ENCODE assay signal across 13 cellular contexts in genomic region chr10:44016589-44017482, GRCh38.
DNase-seq lines count a peak whose midpoint lies in the region; ATAC-seq and TF ChIP-seq lines count a peak whose summit lies in the region.
"Had no signal": no experiment of that assay in that cellular context is flagged by ENCODE, and none has a peak within 500 bp of the region (broad histone marks: within the 10 kb centered on the region; RNA-seq: fewer than 3 reads in every experiment).

No MANE protein-coding gene starts in this region.

- H3K36me3 ChIP-seq in esophagus muscularis mucosa = no peaks in the 10 kb centered on the region
- no peaks in the 10 kb centered on the region for H3K36me3 ChIP-seq in mucosa of descending colon (ENCODE audit: low read depth)
- no peaks in the 10 kb centered on the region for H3K36me3 ChIP-seq in vagina
- H3K36me3 ChIP-seq in thyroid gland = no peaks in the 10 kb centered on the region
- H3K36me3 ChIP-seq in prostate gland = no peaks in the 10 kb centered on the region
- H3K36me3 ChIP-seq: MG63 had no signal

- DNase-seq in SKM-1 treated with dmso at 0.1 percent for 144 hours (lab: John Stamatoyannopoulos, UW; ENCODE audit: unreplicated experiment) (peak; percentile 32), SKM-1 (lab: John Stamatoyannopoulos, UW; ENCODE audit: unreplicated experiment) (no peak), esophagus muscularis mucosa (ENCODE audit: extremely low spot score) (peak; percentile 60), mucosa of descending colon (no peak), vagina (ENCODE audit: extremely low spot score in 2 of 2) (peak in 1 of 2 donors; percentile 58), thyroid gland (no peak), prostate gland (ENCODE audit: low spot score) (no peak), NCI-H2107 treated with DMSO at 0.1 percent for 48 hours (lab: John Stamatoyannopoulos, UW; ENCODE audit: unreplicated experiment) (no peak)
- DNase-seq: activated T-cell treated with anti-CD3 and anti-CD28 coated beads, Interleukin-2, amount 50 U/mL, for 72 hours; MG63; midbrain; SW 1271 had no signal

- intact Hi-C loops in esophagus muscularis mucosa (cut with DNase I) (no loop called here), mucosa of descending colon (cut with DNase I, micrococcal nuclease) (no loop called here), vagina (cut with DNase I) (loop anchor here (10.0 kb wide), 1 partner anchor 52 kb away; no protein-coding TSS in a partner anchor), thyroid gland (cut with DNase I) (no loop called here), prostate gland (cut with DNase I) (no loop called here)

- H3K4me3 ChIP-seq in esophagus muscularis mucosa (no peak overlapping the region), mucosa of descending colon (no peak overlapping the region), vagina (no peak overlapping the region), thyroid gland (replicated peaks in 1 of 3) (no peak overlapping the region), prostate gland (no peak overlapping the region)
- H3K4me3 ChIP-seq: MG63 had no signal

- peaks cover 19 to 29% (median 21%) of the 10 kb centered on the region in 4 donors for H3K4me1 ChIP-seq in esophagus muscularis mucosa
- H3K4me1 ChIP-seq in mucosa of descending colon (ENCODE audit: low read depth) = no peaks in the 10 kb centered on the region
- H3K4me1 ChIP-seq in vagina = peaks cover 8% of the 10 kb centered on the region
- peaks cover 0 to 26% of the 10 kb centered on the region in 2 donors for H3K4me1 ChIP-seq in thyroid gland
- H3K4me1 ChIP-seq in prostate gland (replicated peaks) = no peaks in the 10 kb centered on the region

- TF ChIP-seq CTCF in esophagus muscularis mucosa (IDR thresholded peaks at IDR 0.05) = no peak
- TF ChIP-seq CTCF in mucosa of descending colon (IDR thresholded peaks at IDR 0.05) = no peak
- no peak for TF ChIP-seq CTCF in vagina (IDR thresholded peaks at IDR 0.05)
- TF ChIP-seq CTCF in thyroid gland (IDR thresholded peaks at IDR 0.05) = no peak
- no peak for TF ChIP-seq CTCF in prostate gland (IDR thresholded peaks at IDR 0.05)

- peak overlapping the region in 3 of 4 donors; percentile 30 to 57 (median 42) for H3K27ac ChIP-seq in esophagus muscularis mucosa (replicated peaks in 1 of 4)
- peak overlapping the region; percentile 55 for H3K27ac ChIP-seq in vagina
- H3K27ac ChIP-seq in thyroid gland = no peak overlapping the region
- no peak overlapping the region for H3K27ac ChIP-seq in prostate gland
- H3K27ac ChIP-seq: 22Rv1 had no signal

- TF ChIP-seq EP300 in esophagus muscularis mucosa (IDR thresholded peaks at IDR 0.05) = no peak

- TF ChIP-seq POLR2A in esophagus muscularis mucosa (IDR thresholded peaks at IDR 0.05; ENCODE audit: low read depth) = no peak
- no peak for TF ChIP-seq POLR2A in vagina (IDR thresholded peaks at IDR 0.05)
- TF ChIP-seq POLR2A in thyroid gland (IDR thresholded peaks at IDR 0.05) = no peak
- TF ChIP-seq POLR2A in prostate gland (IDR thresholded peaks at IDR 0.05) = no peak

- 63% methylated on average over 5 of the region's 5 CpGs for WGBS in esophagus muscularis mucosa
- 72 to 75% methylated on average over 5 of the region's 5 CpGs for WGBS in thyroid gland, 2 donors
- 92% methylated on average over 5 of the region's 5 CpGs for WGBS in prostate gland

- H3K27me3 ChIP-seq in esophagus muscularis mucosa (no peaks in the 10 kb centered on the region), vagina (no peaks in the 10 kb centered on the region), thyroid gland (no peaks in the 10 kb centered on the region), prostate gland (replicated peaks; ENCODE audit: insufficient read depth) (no peaks in the 10 kb centered on the region)
- H3K27me3 ChIP-seq: MG63 had no signal

- peak; percentile 11 for ATAC-seq in mucosa of descending colon
- ATAC-seq: activated T-cell treated with anti-CD3 and anti-CD28 coated beads, Interleukin-2, amount 50 U/mL, for 72 hours had no signal

- no peaks in the 10 kb centered on the region for H3K9me3 ChIP-seq in esophagus muscularis mucosa
- H3K9me3 ChIP-seq in mucosa of descending colon = no peaks in the 10 kb centered on the region
- H3K9me3 ChIP-seq in vagina = no peaks in the 10 kb centered on the region
- no peaks in the 10 kb centered on the region for H3K9me3 ChIP-seq in thyroid gland
- H3K9me3 ChIP-seq in prostate gland = no peaks in the 10 kb centered on the region
- H3K9me3 ChIP-seq: MG63 had no signal

Comparison
In these comparisons a context has a peak if more than half of its experiments do, and no peak if none do; other contexts are left out.
1. DNase-seq: peak in SKM-1 treated with dmso at 0.1 percent for 144 hours (single experiment) and esophagus muscularis mucosa (single experiment); none in SKM-1 (single experiment), mucosa of descending colon (0 of 3), thyroid gland (0 of 2), prostate gland (single experiment) and NCI-H2107 treated with DMSO at 0.1 percent for 48 hours (single experiment).
2. H3K27ac ChIP-seq: peak in esophagus muscularis mucosa (3 of 4) and vagina (single experiment); none in thyroid gland (0 of 3) and prostate gland (0 of 2).